ENCODE assay signal across 18 cellular contexts in genomic region chr19:54017266-54017665, GRCh38. TPM values are rescaled to one million over a fixed set of nuclear protein-coding genes. Genes with fewer than 3 reads are reported as not detected.
DNase-seq lines count a peak whose midpoint lies in the region; ATAC-seq and TF ChIP-seq lines count a peak whose summit lies in the region.
"Had no signal": no experiment of that assay in that cellular context is flagged by ENCODE, and none has a peak within 500 bp of the region (broad histone marks: within the 10 kb centered on the region; RNA-seq: fewer than 3 reads in every experiment).

No MANE protein-coding gene starts in this region.

- H3K27me3 ChIP-seq in hepatocyte, result no peaks in the 10 kb centered on the region
- peaks cover 0 to 51% (median 2%) of the 10 kb centered on the region in 3 donors for H3K27me3 ChIP-seq in stomach
- H3K27me3 ChIP-seq: cardiac muscle cell had no signal

- H2AFZ ChIP-seq in hepatocyte, result no peak overlapping the region

- no peak for TF ChIP-seq POLR2A in stomach (IDR thresholded peaks at IDR 0.05)

- H3K4me3 ChIP-seq in hepatocyte (no peak overlapping the region), stomach (no peak overlapping the region)
- H3K4me3 ChIP-seq: cardiac muscle cell had no signal

- intact Hi-C loops in stomach (cut with DNase I; ENCODE audit: low total_unique reads), result no loop called here

- H3K4me2 ChIP-seq in hepatocyte, result no peak overlapping the region

- H4K20me1 ChIP-seq in hepatocyte (ENCODE audit: insufficient read depth, poor library complexity, severe bottlenecking), result no peaks in the 10 kb centered on the region

- no peaks in the 10 kb centered on the region for H3K79me2 ChIP-seq in hepatocyte

- WGBS in hepatocyte (ENCODE audit: low lambda C conversion rate, missing lambda C conversion rate), result 89% methylated on average over 3 of the region's 4 CpGs
- 85 to 90% (median 88%) methylated on average over 4 of the region's 4 CpGs for WGBS in stomach, 5 donors

- DNase-seq in DMS 273 (lab: John Stamatoyannopoulos, UW; ENCODE audit: unreplicated experiment) (peak; percentile 80), HT1080 (ENCODE audit: low read depth) (peak; percentile 54), SW480 (ENCODE audit: low spot score) (peak; percentile 38), iris pigment epithelial cell (ENCODE audit: low read depth) (peak; percentile 90), hepatocyte (ENCODE audit: low spot score) (no peak), stomach (no peak)
- DNase-seq in activated CD4-positive, CD25-positive, alpha-beta regulatory T cell treated with anti-CD3 and anti-CD28 coated beads, Interleukin-2, amount 50 U/mL, for 72 hours, result no peak
- DNase-seq: activated CD8-positive, alpha-beta T cell treated with anti-CD3 and anti-CD28 coated beads for 36 hours; activated effector memory CD4-positive, alpha-beta T cell treated with anti-CD3 and anti-CD28 coated beads, Interleukin-2, amount 50 U/mL, for 16 hours; CD4-positive, alpha-beta memory T cell; hippocampal formation; NCI-H1092; NCI-H510A treated with DMSO at 0.1 percent for 48 hours; SHP77 treated with DMSO at 0.1 percent for 48 hours had no signal

- H3K27ac ChIP-seq in hepatocyte (no peak overlapping the region), stomach (no peak overlapping the region)
- H3K27ac ChIP-seq: cardiac muscle cell had no signal

- H3K36me3 ChIP-seq in hepatocyte (replicated peaks; ENCODE audit: insufficient read depth, low read depth), result no peaks in the 10 kb centered on the region
- no peaks in the 10 kb centered on the region for H3K36me3 ChIP-seq in stomach
- H3K36me3 ChIP-seq: cardiac muscle cell had no signal

- H3K4me1 ChIP-seq in hepatocyte (ENCODE audit: insufficient read depth), result no peaks in the 10 kb centered on the region
- peaks cover 6 to 27% (median 7%) of the 10 kb centered on the region in 4 donors for H3K4me1 ChIP-seq in stomach

- TF ChIP-seq EP300 in stomach (IDR thresholded peaks at IDR 0.05), result no peak

- no peaks in the 10 kb centered on the region for H3K9me2 ChIP-seq in hepatocyte (replicated peaks; ENCODE audit: insufficient read depth)

- no peak for ATAC-seq in HG03442 (IDR thresholded peaks at IDR 0.05; ENCODE audit: unreplicated experiment)
- ATAC-seq: activated CD8-positive, alpha-beta T cell treated with anti-CD3 and anti-CD28 coated beads for 36 hours had no signal

- no peaks in the 10 kb centered on the region for H3K9me3 ChIP-seq in hepatocyte (ENCODE audit: low read depth)
- peaks cover 0 to 6% (median 0%) of the 10 kb centered on the region in 4 donors for H3K9me3 ChIP-seq in stomach

- no peak for TF ChIP-seq CTCF in hepatocyte (IDR thresholded peaks at IDR 0.05; ENCODE audit: poor library complexity)
- no peak for TF ChIP-seq CTCF in stomach (IDR thresholded peaks at IDR 0.05)

RNA-seq across cellular contexts. Expression of gene CACNG6, which starts 25.8 kb away (rescaled TPM):
- total RNA-seq in HT1080 (2014; rRNA removed; shearing (Covaris generic)), result 0.23 TPM in 1 of 2 replicates, not detected in the other
- 0.36 and 0.87 TPM in 2 replicates for polyA plus RNA-seq in HT1080 (2015; cell fraction: cytosol; rRNA removed)
- 0.41 and 1.1 TPM in 2 replicates for polyA plus RNA-seq in HT1080 (2015; cell fraction: nucleus; rRNA removed)
- 0.23 and 0.32 TPM in 2 replicates for total RNA-seq in hepatocyte
- polyA plus RNA-seq in hepatocyte, result 0.35 TPM in 1 of 2 replicates, not detected in the other
- total RNA-seq in stomach, result under 1 TPM in 1 of 5 donors, not detected in 4; 0.58 TPM
- polyA plus RNA-seq in stomach, result under 1 TPM in 2 of 3 donors, not detected in 1; 0.13 to 0.46 TPM
- total RNA-seq: activated CD8-positive, alpha-beta T cell treated with anti-CD3 and anti-CD28 coated beads for 36 hours; CD4-positive, alpha-beta memory T cell; liver had no signal
- polyA plus RNA-seq: CD4-positive, alpha-beta memory T cell; liver had no signal

RNA-seq across cellular contexts. Expression of gene VSTM1, which starts 46.4 kb away (rescaled TPM):
- total RNA-seq in HT1080 (2014; rRNA removed; shearing (Covaris generic)), result 0.74 and 0.84 TPM in 2 replicates
- polyA plus RNA-seq in HT1080 (2015; cell fraction: cytosol; rRNA removed), result not detected in 2 replicates
- polyA plus RNA-seq in HT1080 (2015; cell fraction: nucleus; rRNA removed), result not detected in 2 replicates
- total RNA-seq in hepatocyte, result not detected in 2 replicates
- polyA plus RNA-seq in hepatocyte, result not detected in 2 replicates
- not detected for total RNA-seq in stomach
- not detected for polyA plus RNA-seq in stomach
- total RNA-seq: activated CD8-positive, alpha-beta T cell treated with anti-CD3 and anti-CD28 coated beads for 36 hours; cardiac muscle cell; CD4-positive, alpha-beta memory T cell; skeletal muscle tissue had no signal
- polyA plus RNA-seq: cardiac muscle cell; CD4-positive, alpha-beta memory T cell had no signal

RNA-seq across cellular contexts. Expression of gene CACNG8, which starts 54.5 kb away (rescaled TPM):
- total RNA-seq in HT1080 (2014; rRNA removed; shearing (Covaris generic)), result 0.45 and 1.4 TPM in 2 replicates
- polyA plus RNA-seq in HT1080 (2015; cell fraction: cytosol; rRNA removed), result 0.74 and 0.93 TPM in 2 replicates
- 3.0 and 4.7 TPM in 2 replicates for polyA plus RNA-seq in HT1080 (2015; cell fraction: nucleus; rRNA removed)
- total RNA-seq in hepatocyte, result 0.13 TPM in 1 of 2 replicates, not detected in the other
- polyA plus RNA-seq in hepatocyte, result 0.06 TPM in 1 of 2 replicates, not detected in the other
- under 1 TPM in 2 of 5 donors, not detected in 3; under 0.01 to 0.45 TPM for total RNA-seq in stomach
- under 1 TPM in 2 of 3 donors, not detected in 1; under 0.01 to 0.03 TPM for polyA plus RNA-seq in stomach
- total RNA-seq: activated CD8-positive, alpha-beta T cell treated with anti-CD3 and anti-CD28 coated beads for 36 hours; CD4-positive, alpha-beta memory T cell; liver had no signal
- polyA plus RNA-seq: CD4-positive, alpha-beta memory T cell had no signal

Comparison
In these comparisons a context has a peak if more than half of its experiments do, and no peak if none do; other contexts are left out.
1. DNase-seq: peak in DMS 273 (single experiment), HT1080 (single experiment), SW480 (single experiment) and iris pigment epithelial cell (single experiment); none in activated CD4-positive, CD25-positive, alpha-beta regulatory T cell treated with anti-CD3 and anti-CD28 coated beads, Interleukin-2, amount 50 U/mL, for 72 hours (single experiment), hepatocyte (single experiment) and stomach (single experiment).